Comparison of ENCODE assay signal across 8 cellular contexts in the genomic region with DNA sequence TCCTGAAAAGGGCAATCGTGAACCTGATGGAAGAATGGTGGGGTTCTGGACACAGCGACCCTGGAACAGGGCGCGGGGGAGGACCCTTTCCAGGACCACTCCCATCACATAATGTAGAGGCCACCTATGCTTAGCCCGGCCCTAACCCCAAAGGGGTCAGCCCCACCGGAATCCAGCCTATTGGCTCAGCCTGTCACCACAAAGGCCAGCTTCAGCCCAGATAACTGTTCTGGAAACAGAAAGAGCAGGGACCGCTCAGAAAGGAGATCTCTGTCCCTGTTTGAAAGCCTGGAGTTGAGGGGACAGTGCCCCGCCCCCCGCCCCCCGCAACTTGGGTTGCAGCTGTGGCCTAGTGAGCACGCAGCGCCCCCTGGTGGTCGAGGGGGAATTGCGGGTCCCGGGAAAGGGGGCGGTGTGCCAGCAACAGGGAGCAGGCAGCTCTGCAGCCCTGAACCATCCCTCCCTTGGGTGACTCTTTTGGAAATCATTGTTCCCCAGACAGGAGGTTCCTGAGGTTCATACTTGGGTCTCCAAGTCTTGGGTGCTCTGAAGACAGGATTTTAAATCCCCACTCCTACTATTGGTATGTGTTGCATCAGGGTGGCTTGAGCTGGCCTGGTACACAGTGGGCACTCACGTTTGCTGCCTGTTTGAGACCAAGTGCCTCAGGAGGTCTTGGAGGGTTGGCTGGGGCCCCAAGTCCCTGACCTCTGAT. TPM values are rescaled to one million over a fixed set of nuclear protein-coding genes. Genes with fewer than 3 reads are reported as not detected.
DNase-seq lines count a peak whose midpoint lies in the region; ATAC-seq, FAIRE-seq and TF ChIP-seq lines count a peak whose summit lies in the region.

No MANE protein-coding gene starts in this region.

- dilution Hi-C loops in endothelial cell of umbilical vein (cut with MboI; ENCODE audit: extremely low pct_ligation_motif_present, low sequenced_read_pairs): no loop called here

- POLR2A ChIA-PET in endothelial cell of umbilical vein (lab: Charles Lee): interaction anchor here (1.6 kb wide), 1 partner anchor 35 kb away, joined by 4 read pairs; no protein-coding TSS in a partner anchor

- FAIRE-seq in endothelial cell of umbilical vein (lab: Jason Lieb, UNC): peak; percentile 49

- no peak overlapping the region for H3K4me2 ChIP-seq in endothelial cell of umbilical vein (ENCODE audit: insufficient read depth, low read length)

- no peak for TF ChIP-seq POLR2A in endothelial cell of umbilical vein (IDR thresholded peaks at IDR 0.05; ENCODE audit: low read depth, low read length)

- intact Hi-C loops in endothelial cell of umbilical vein (cut with micrococcal nuclease): loop anchor here (1.0 kb wide), 1 partner anchor 35 kb away; no protein-coding TSS in a partner anchor

- H3K4me3 ChIP-seq in endothelial cell of umbilical vein (replicated peaks in 1 of 3; ENCODE audit: insufficient read depth in 1 of 3, low read depth in 1 of 3, low read length in 3 of 3): no peak overlapping the region

- no peak overlapping the region for H2AFZ ChIP-seq in endothelial cell of umbilical vein (ENCODE audit: low read depth, low read length)

- H3K9me1 ChIP-seq in endothelial cell of umbilical vein (replicated peaks; ENCODE audit: control insufficient read depth, extremely low read depth, insufficient read depth, low read length): no peaks in the 10 kb centered on the region

- DNase-seq in NK-92 treated with Interleukin-12 subunit alpha and Interleukin-12 subunit beta, amount 100 ng/mL, for 24 hours (lab: John Stamatoyannopoulos, UW): peak; percentile 45
- DNase-seq in NK-92 (lab: John Stamatoyannopoulos, UW; ENCODE audit: unreplicated experiment) (no peak), NCI-H345 (lab: John Stamatoyannopoulos, UW) (peak; percentile 71), endothelial cell of umbilical vein (ENCODE audit: low read depth, low spot score) (peak; percentile 58), myocyte (ENCODE audit: low read depth) (peak; percentile 69)
- peak; percentile 80 for DNase-seq in activated CD8-positive, alpha-beta memory T cell treated with anti-CD3 and anti-CD28 coated beads, Interleukin-2, amount 10 ng/mL, durations not matched to agents 7 days and 5 days
- peak; percentile 42 to 61 for DNase-seq in stimulated activated CD8-positive, alpha-beta memory T cell treated with anti-CD3 and anti-CD28 coated beads, Interleukin-7, amount 100 ng/mL, for 1 hour (ENCODE audit: low read depth in 2 of 2)

- H3K27ac ChIP-seq in endothelial cell of umbilical vein (ENCODE audit: insufficient read depth, low read depth, low read length): no peak overlapping the region

- no peak overlapping the region for H3K4me3 Mint-ChIP-seq in activated CD8-positive, alpha-beta memory T cell treated with anti-CD3 and anti-CD28 coated beads, Interleukin-2, amount 10 ng/mL, durations not matched to agents 7 days and 5 days

- no TSS peak for BruUV-seq in endothelial cell of umbilical vein (replicated peaks; lab: Mats Ljungman, UMichigan)

- CTCF ChIA-PET in activated CD8-positive, alpha-beta memory T cell treated with anti-CD3 and anti-CD28 coated beads, Interleukin-2, amount 10 ng/mL, durations not matched to agents 7 days and 5 days (lab: Charles Lee): interaction anchor here (0.7 to 5.3 kb wide), 43 partner anchors 9 to 554 kb away, joined by 3 to 122 read pairs (median 4); partner anchors contain the start of genes ADAM33 and ADISSP
- CTCF ChIA-PET in endothelial cell of umbilical vein (lab: Charles Lee): interaction anchor here (0.6 to 5.7 kb wide), 45 partner anchors 9 to 657 kb away, joined by 3 to 346 read pairs (median 5); partner anchors contain the start of genes ADAM33, ADISSP, HSPA12B and SPEF1

- no peaks in the 10 kb centered on the region for H4K20me1 ChIP-seq in endothelial cell of umbilical vein (replicated peaks; ENCODE audit: control insufficient read depth, extremely low read depth, insufficient read depth, low read length)

- ATAC-seq in activated CD8-positive, alpha-beta memory T cell treated with anti-CD3 and anti-CD28 coated beads, Interleukin-2, amount 10 ng/mL, durations not matched to agents 7 days and 5 days: peak; percentile 78
- no peak for ATAC-seq in HG03457 (IDR thresholded peaks at IDR 0.05; ENCODE audit: unreplicated experiment)

- H3K27ac Mint-ChIP-seq in activated CD8-positive, alpha-beta memory T cell treated with anti-CD3 and anti-CD28 coated beads, Interleukin-2, amount 10 ng/mL, durations not matched to agents 7 days and 5 days: no peak overlapping the region

- no peaks in the 10 kb centered on the region for H3K9me3 Mint-ChIP-seq in activated CD8-positive, alpha-beta memory T cell treated with anti-CD3 and anti-CD28 coated beads, Interleukin-2, amount 10 ng/mL, durations not matched to agents 7 days and 5 days (ENCODE audit: low read depth)

- TF ChIP-seq CTCF in endothelial cell of umbilical vein (IDR thresholded peaks at IDR 0.05; ENCODE audit: extremely low read depth in 1 of 2, insufficient read depth in 1 of 2, low read depth in 1 of 2, low read length in 2 of 2): peak; percentile 91 to 97

- peaks cover 6% of the 10 kb centered on the region for H3K4me1 Mint-ChIP-seq in activated CD8-positive, alpha-beta memory T cell treated with anti-CD3 and anti-CD28 coated beads, Interleukin-2, amount 10 ng/mL, durations not matched to agents 7 days and 5 days

- H3K27me3 Mint-ChIP-seq in activated CD8-positive, alpha-beta memory T cell treated with anti-CD3 and anti-CD28 coated beads, Interleukin-2, amount 10 ng/mL, durations not matched to agents 7 days and 5 days: peaks cover 8% of the 10 kb centered on the region

- H3K79me2 ChIP-seq in endothelial cell of umbilical vein (ENCODE audit: control insufficient read depth, insufficient read depth, low read length): no peaks in the 10 kb centered on the region

- no peaks in the 10 kb centered on the region for H3K36me3 ChIP-seq in endothelial cell of umbilical vein (ENCODE audit: control insufficient read depth in 2 of 2, extremely low read depth in 1 of 2, insufficient read depth in 2 of 2, low read length in 2 of 2)

- H3K36me3 Mint-ChIP-seq in activated CD8-positive, alpha-beta memory T cell treated with anti-CD3 and anti-CD28 coated beads, Interleukin-2, amount 10 ng/mL, durations not matched to agents 7 days and 5 days: no peaks in the 10 kb centered on the region

- no peak overlapping the region for H3K9ac ChIP-seq in endothelial cell of umbilical vein (replicated peaks; ENCODE audit: extremely low read depth, insufficient read depth, low read length)

- H3K27me3 ChIP-seq in endothelial cell of umbilical vein (ENCODE audit: control insufficient read depth in 2 of 2, insufficient read depth in 2 of 2, low read length in 2 of 2): no peaks in the 10 kb centered on the region

- no peaks in the 10 kb centered on the region for H3K4me1 ChIP-seq in endothelial cell of umbilical vein (ENCODE audit: control insufficient read depth, extremely low read depth, insufficient read depth, low read length)

- no peaks in the 10 kb centered on the region for H3K9me3 ChIP-seq in endothelial cell of umbilical vein (replicated peaks; ENCODE audit: control insufficient read depth, insufficient read depth, low read length)

RNA-seq across cellular contexts. Expression of gene SIGLEC1, which starts 1.5 kb away (rescaled TPM):
- not detected for total RNA-seq in activated CD8-positive, alpha-beta memory T cell treated with anti-CD3 and anti-CD28 coated beads, Interleukin-2, amount 10 ng/mL, durations not matched to agents 7 days and 5 days
- total RNA-seq in endothelial cell of umbilical vein: not detected in 2 replicates
- not detected in 2 replicates for polyA plus RNA-seq in endothelial cell of umbilical vein
- not detected in 2 replicates for polyA plus RNA-seq in endothelial cell of umbilical vein (2011; cell fraction: cytosol; rRNA removed)
- not detected in 2 replicates for polyA plus RNA-seq in endothelial cell of umbilical vein (2011; cell fraction: nucleus; rRNA removed)
- not detected in 2 replicates for polyA plus RNA-seq in endothelial cell of umbilical vein (2012)
- not detected in 2 replicates for polyA minus RNA-seq in endothelial cell of umbilical vein
- polyA minus RNA-seq in endothelial cell of umbilical vein (2011; cell fraction: cytosol; rRNA and poly(A)+ RNA removed): not detected
- not detected in 2 replicates for polyA minus RNA-seq in endothelial cell of umbilical vein (2011; cell fraction: nucleus; rRNA and poly(A)+ RNA removed)
- 0.53 and 1.3 TPM in 2 replicates for total RNA-seq in myocyte
- polyA plus RNA-seq in myocyte (2012): 0.08 TPM

RNA-seq across cellular contexts. Expression of gene HSPA12B, which starts 21.6 kb away (rescaled TPM):
- not detected for total RNA-seq in activated CD8-positive, alpha-beta memory T cell treated with anti-CD3 and anti-CD28 coated beads, Interleukin-2, amount 10 ng/mL, durations not matched to agents 7 days and 5 days
- total RNA-seq in endothelial cell of umbilical vein: 3.4 and 6.6 TPM in 2 replicates
- polyA plus RNA-seq in endothelial cell of umbilical vein: 3.6 and 3.7 TPM in 2 replicates
- polyA plus RNA-seq in endothelial cell of umbilical vein (2011; cell fraction: cytosol; rRNA removed): 2.7 and 3.4 TPM in 2 replicates
- polyA plus RNA-seq in endothelial cell of umbilical vein (2011; cell fraction: nucleus; rRNA removed): 5.6 and 5.7 TPM in 2 replicates
- 7.3 and 10.7 TPM in 2 replicates for polyA plus RNA-seq in endothelial cell of umbilical vein (2012)
- 2.8 and 2.9 TPM in 2 replicates for polyA minus RNA-seq in endothelial cell of umbilical vein
- polyA minus RNA-seq in endothelial cell of umbilical vein (2011; cell fraction: cytosol; rRNA and poly(A)+ RNA removed): not detected
- polyA minus RNA-seq in endothelial cell of umbilical vein (2011; cell fraction: nucleus; rRNA and poly(A)+ RNA removed): 2.3 and 4.9 TPM in 2 replicates
- total RNA-seq in myocyte: not detected in 2 replicates
- 0.06 TPM for polyA plus RNA-seq in myocyte (2012)

RNA-seq across cellular contexts. Expression of gene ADAM33, which starts 29.1 kb away (rescaled TPM):
- total RNA-seq in activated CD8-positive, alpha-beta memory T cell treated with anti-CD3 and anti-CD28 coated beads, Interleukin-2, amount 10 ng/mL, durations not matched to agents 7 days and 5 days: not detected
- total RNA-seq in endothelial cell of umbilical vein (0.18 TPM in 1 of 2 replicates, not detected in the other), myocyte (0.62 and 0.72 TPM in 2 replicates)
- polyA plus RNA-seq in endothelial cell of umbilical vein: 0.06 TPM in 2 replicates
- polyA plus RNA-seq in endothelial cell of umbilical vein (2011; cell fraction: cytosol; rRNA removed): 0.03 TPM in 1 of 2 replicates, not detected in the other
- 0.27 and 0.41 TPM in 2 replicates for polyA plus RNA-seq in endothelial cell of umbilical vein (2011; cell fraction: nucleus; rRNA removed)
- 0.24 and 0.38 TPM in 2 replicates for polyA plus RNA-seq in endothelial cell of umbilical vein (2012)
- 0.10 TPM in 1 of 2 replicates, not detected in the other for polyA minus RNA-seq in endothelial cell of umbilical vein
- not detected for polyA minus RNA-seq in endothelial cell of umbilical vein (2011; cell fraction: cytosol; rRNA and poly(A)+ RNA removed)
- polyA minus RNA-seq in endothelial cell of umbilical vein (2011; cell fraction: nucleus; rRNA and poly(A)+ RNA removed): not detected in 2 replicates
- 0.48 TPM for polyA plus RNA-seq in myocyte (2012)

RNA-seq across cellular contexts. Expression of gene GFRA4, which starts 47.7 kb away (rescaled TPM):
- total RNA-seq in activated CD8-positive, alpha-beta memory T cell treated with anti-CD3 and anti-CD28 coated beads, Interleukin-2, amount 10 ng/mL, durations not matched to agents 7 days and 5 days: not detected
- total RNA-seq in endothelial cell of umbilical vein: not detected in 2 replicates
- polyA plus RNA-seq in endothelial cell of umbilical vein: not detected in 2 replicates
- polyA plus RNA-seq in endothelial cell of umbilical vein (2011; cell fraction: cytosol; rRNA removed): not detected in 2 replicates
- polyA plus RNA-seq in endothelial cell of umbilical vein (2011; cell fraction: nucleus; rRNA removed): not detected in 2 replicates
- polyA plus RNA-seq in endothelial cell of umbilical vein (2012): not detected in 2 replicates
- not detected in 2 replicates for polyA minus RNA-seq in endothelial cell of umbilical vein
- not detected for polyA minus RNA-seq in endothelial cell of umbilical vein (2011; cell fraction: cytosol; rRNA and poly(A)+ RNA removed)
- not detected in 2 replicates for polyA minus RNA-seq in endothelial cell of umbilical vein (2011; cell fraction: nucleus; rRNA and poly(A)+ RNA removed)
- not detected in 2 replicates for total RNA-seq in myocyte
- polyA plus RNA-seq in myocyte (2012): not detected

RNA-seq across cellular contexts. Expression of gene ADISSP, which starts 56.7 kb away (rescaled TPM):
- 10 to 100 TPM; 32.5 to 37.0 TPM for total RNA-seq in activated CD8-positive, alpha-beta memory T cell treated with anti-CD3 and anti-CD28 coated beads, Interleukin-2, amount 10 ng/mL, durations not matched to agents 7 days and 5 days
- total RNA-seq in endothelial cell of umbilical vein (55.0 and 55.8 TPM in 2 replicates), myocyte (40.8 and 42.4 TPM in 2 replicates)
- 67.5 and 77.3 TPM in 2 replicates for polyA plus RNA-seq in endothelial cell of umbilical vein
- polyA plus RNA-seq in endothelial cell of umbilical vein (2011; cell fraction: cytosol; rRNA removed): 45.2 and 56.7 TPM in 2 replicates
- 18.9 and 21.4 TPM in 2 replicates for polyA plus RNA-seq in endothelial cell of umbilical vein (2011; cell fraction: nucleus; rRNA removed)
- 47.5 and 73.9 TPM in 2 replicates for polyA plus RNA-seq in endothelial cell of umbilical vein (2012)
- 20.1 and 23.0 TPM in 2 replicates for polyA minus RNA-seq in endothelial cell of umbilical vein
- 34.4 TPM for polyA minus RNA-seq in endothelial cell of umbilical vein (2011; cell fraction: cytosol; rRNA and poly(A)+ RNA removed)
- 7.3 and 11.2 TPM in 2 replicates for polyA minus RNA-seq in endothelial cell of umbilical vein (2011; cell fraction: nucleus; rRNA and poly(A)+ RNA removed)
- polyA plus RNA-seq in myocyte (2012): 45.0 TPM
